ENCODE assay signal across 19 cellular contexts in the genomic region with DNA sequence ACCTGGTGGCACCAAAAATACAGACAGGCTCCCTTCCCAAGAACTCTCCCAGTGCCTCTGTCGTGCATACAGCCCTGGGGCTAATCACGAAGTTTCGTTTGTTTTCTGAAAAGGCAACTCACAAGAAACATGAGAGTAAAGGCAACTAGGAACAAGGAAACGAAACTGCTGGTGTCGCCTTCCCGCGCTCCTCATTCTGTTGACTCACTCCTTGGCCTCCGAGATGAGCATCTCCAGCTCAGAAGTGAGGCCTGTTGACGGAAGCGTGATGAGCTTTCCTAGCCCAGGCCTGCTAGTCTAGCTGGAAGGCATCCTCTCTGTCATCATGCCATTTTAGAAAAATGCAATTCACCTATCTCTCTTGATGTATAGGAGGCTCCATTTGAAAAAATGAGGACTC. TPM values are rescaled to one million over a fixed set of nuclear protein-coding genes. Genes with fewer than 3 reads are reported as not detected.
DNase-seq lines count a peak whose midpoint lies in the region; ATAC-seq, FAIRE-seq and TF ChIP-seq lines count a peak whose summit lies in the region.
"Had no signal": no experiment of that assay in that cellular context is flagged by ENCODE, and none has a peak within 500 bp of the region (broad histone marks: within the 10 kb centered on the region; RNA-seq: fewer than 3 reads in every experiment).

No MANE protein-coding gene starts in this region.

- no peaks in the 10 kb centered on the region for H3K9me3 ChIP-seq in esophagus (ENCODE audit: control insufficient read depth in 2 of 2, insufficient read depth in 1 of 2, low read depth in 1 of 2, low read length in 1 of 2)
- H3K9me3 ChIP-seq in lung (ENCODE audit: control insufficient read depth in 2 of 2, insufficient read depth in 1 of 2, low read length in 1 of 2), result no peaks in the 10 kb centered on the region
- H3K9me3 ChIP-seq in MG63, result no peaks in the 10 kb centered on the region

- H3K27me3 ChIP-seq in esophagus (ENCODE audit: control insufficient read depth in 1 of 2, insufficient read depth in 2 of 2, low read length in 2 of 2) (no peaks in the 10 kb centered on the region), lung (ENCODE audit: control insufficient read depth, insufficient read depth) (no peaks in the 10 kb centered on the region), MG63 (no peaks in the 10 kb centered on the region)

- no peak overlapping the region for H3K4me3 ChIP-seq in esophagus (ENCODE audit: low read depth in 1 of 2, low read length in 2 of 2)
- no peak overlapping the region for H3K4me3 ChIP-seq in lung
- H3K4me3 ChIP-seq in MG63, result no peak overlapping the region

- H3K36me3 ChIP-seq in esophagus (ENCODE audit: control insufficient read depth in 2 of 2, insufficient read depth in 2 of 2, low read length in 1 of 2) (no peaks in the 10 kb centered on the region), lung (ENCODE audit: control insufficient read depth in 2 of 2, insufficient read depth in 2 of 2, low read length in 2 of 2) (no peaks in the 10 kb centered on the region), MG63 (no peaks in the 10 kb centered on the region)

- H3K4me1 ChIP-seq in esophagus (ENCODE audit: control insufficient read depth in 2 of 2, insufficient read depth in 2 of 2, low read length in 1 of 2) (no peaks in the 10 kb centered on the region), lung (ENCODE audit: control insufficient read depth in 2 of 2, insufficient read depth in 2 of 2, low read length in 2 of 2) (no peaks in the 10 kb centered on the region)

- no peak for TF ChIP-seq CTCF in lung (IDR thresholded peaks at IDR 0.05; ENCODE audit: control extremely low read depth, extremely low read depth)

- DNase-seq in Right ventricle myocardium inferior (ENCODE audit: missing footprints) (peak; percentile 74), cardiac septum (ENCODE audit: low spot score) (no peak), lung (ENCODE audit: low spot score) (no peak), ureter (ENCODE audit: low spot score) (peak; percentile 62), NCI-H1694 treated with DMSO at 0.1 percent for 48 hours (lab: John Stamatoyannopoulos, UW) (no peak), MG63 (no peak), GM19239 (ENCODE audit: insufficient read length, low spot score) (no peak)
- DNase-seq: activated CD4-positive, alpha-beta T cell treated with anti-CD3 and anti-CD28 coated beads for 1 hour; activated CD8-positive, alpha-beta memory T cell treated with anti-CD3 and anti-CD28 coated beads, Interleukin-2, amount 50 U/mL, for 4 hours; activated naive CD8-positive, alpha-beta T cell treated with anti-CD3 and anti-CD28 coated beads, Interleukin-2, amount 10 ng/mL, durations not matched to agents 7 days and 5 days; CD4-positive, alpha-beta memory T cell; glutamatergic neuron; kidney glomerular epithelial cell; natural killer cell; NCI-H1092; NCI-H2227 treated with DMSO at 0.1 percent for 48 hours; stimulated activated CD4-positive, alpha-beta T cell treated with anti-CD3 and anti-CD28 coated beads, Interleukin-2, amount 100 ng/mL, for 48 hours had no signal

- 70 to 77% methylated on average over 10 of the region's 10 CpGs for WGBS in esophagus, 2 donors
- WGBS in lung, 2 donors, result 75 to 77% methylated on average over 10 of the region's 10 CpGs

- no peak for FAIRE-seq in GM19239 (lab: Jason Lieb, UNC)
- FAIRE-seq: GM12891 had no signal

- ATAC-seq in Right ventricle myocardium inferior (peak; percentile 34), lung (ENCODE audit: insufficient read depth, low FRiP score) (peak; percentile 34)
- ATAC-seq: natural killer cell had no signal

- intact Hi-C loops in Right ventricle myocardium inferior (cut with DNase I), result no loop called here
- intact Hi-C loops in cardiac septum (cut with DNase I), result no loop called here

- H3K27ac ChIP-seq in esophagus (ENCODE audit: low read depth in 2 of 2, low read length in 1 of 2), result peak overlapping the region; percentile 77 to 91
- H3K27ac ChIP-seq in lung (ENCODE audit: low read depth in 1 of 2, low read length in 1 of 2), result no peak overlapping the region

RNA-seq across cellular contexts. Expression of gene TTC9, which starts 50.5 kb away (rescaled TPM):
- 0.70 TPM for total RNA-seq in Right ventricle myocardium inferior
- total RNA-seq in cardiac septum, result 2.9 TPM
- polyA plus RNA-seq in esophagus, result 10 to 100 TPM; 43.3 to 67.9 TPM
- total RNA-seq in lung, result 1 to 10 TPM; 6.8 to 7.5 TPM
- polyA plus RNA-seq in lung, result 1 to 10 TPM; 4.3 to 6.9 TPM
- total RNA-seq in ureter, result 7.0 TPM
- total RNA-seq in MG63 (2014; rRNA removed; shearing (Covaris generic); ENCODE audit: low replicate concordance), result not detected in 2 replicates

Comparison
In these comparisons a context has a peak if more than half of its experiments do, and no peak if none do; other contexts are left out.
1. DNase-seq: peak in Right ventricle myocardium inferior (single experiment) and ureter (single experiment); none in cardiac septum (single experiment), lung (single experiment), NCI-H1694 treated with DMSO at 0.1 percent for 48 hours (single experiment), MG63 (single experiment) and GM19239 (single experiment).
2. H3K27ac ChIP-seq: peak in esophagus (2 of 2); none in lung (0 of 2).